13 cellular contexts compared by ENCODE assay signal in genomic region chr1:233599542-233600073, GRCh38. TPM values are rescaled to one million over a fixed set of nuclear protein-coding genes. Genes with fewer than 3 reads are reported as not detected.
DNase-seq lines count a peak whose midpoint lies in the region; ATAC-seq and TF ChIP-seq lines count a peak whose summit lies in the region.
"Had no signal": no experiment of that assay in that cellular context is flagged by ENCODE, and none has a peak within 500 bp of the region (broad histone marks: within the 10 kb centered on the region; RNA-seq: fewer than 3 reads in every experiment).

No MANE protein-coding gene starts in this region.

- in situ Hi-C loops in transverse colon (cut with MboI; ENCODE audit: low pct_ligation_motif_present in 1 of 4, low pct_unique_long_range_greater_than_20kb in 1 of 4, low sequenced_read_pairs in 3 of 4): no loop called here

- no peaks in the 10 kb centered on the region for H3K9me2 ChIP-seq in Loucy (replicated peaks; ENCODE audit: low read depth, low read length)

- no peak for TF ChIP-seq EP300 in transverse colon (IDR thresholded peaks at IDR 0.05; ENCODE audit: low read depth)

- H3K9ac ChIP-seq in Loucy (ENCODE audit: low read depth, low read length, poor library complexity, severe bottlenecking): peak overlapping the region; percentile 10

- H3K36me3 ChIP-seq in Loucy (ENCODE audit: insufficient read depth, low read length): no peaks in the 10 kb centered on the region
- no peaks in the 10 kb centered on the region for H3K36me3 ChIP-seq in transverse colon

- H2AFZ ChIP-seq in Loucy (ENCODE audit: low read length): peak overlapping the region; percentile 47

- H3K4me2 ChIP-seq in Loucy (ENCODE audit: low read depth, low read length, poor library complexity, severe bottlenecking): peak overlapping the region; percentile 53

- H3K4me3 ChIP-seq in Loucy (ENCODE audit: low read length, poor library complexity, severe bottlenecking): peak overlapping the region; percentile 52
- H3K4me3 ChIP-seq in transverse colon: no peak overlapping the region
- H3K4me3 ChIP-seq: coronary artery had no signal

- peaks cover 21% of the 10 kb centered on the region for H3K4me1 ChIP-seq in Loucy (ENCODE audit: insufficient read depth, low read length, poor library complexity, severe bottlenecking)
- no peaks in the 10 kb centered on the region for H3K4me1 ChIP-seq in transverse colon

- H3K79me2 ChIP-seq in Loucy (ENCODE audit: insufficient read depth, low read length): no peaks in the 10 kb centered on the region

- H3K27me3 ChIP-seq in Loucy (ENCODE audit: insufficient read depth, low read length, poor library complexity, severe bottlenecking) (no peaks in the 10 kb centered on the region), transverse colon (no peaks in the 10 kb centered on the region)

- ATAC-seq in GM19395 (IDR thresholded peaks at IDR 0.05; ENCODE audit: unreplicated experiment): peak; percentile 49
- ATAC-seq in HG02938 (IDR thresholded peaks at IDR 0.05; ENCODE audit: unreplicated experiment): peak; percentile 43
- ATAC-seq in HG02981 (IDR thresholded peaks at IDR 0.05; ENCODE audit: unreplicated experiment): no peak
- ATAC-seq: activated CD8-positive, alpha-beta T cell treated with anti-CD3 and anti-CD28 coated beads, Interleukin-2, amount 10 ng/mL, durations not matched to agents 7 days and 5 days had no signal

- H3K27ac ChIP-seq in transverse colon: no peak overlapping the region
- H3K27ac ChIP-seq: coronary artery had no signal

- WGBS in transverse colon (ENCODE audit: low coverage in 1 of 2), 2 donors: 59 to 100% methylated on average over 1 to 5 of the region's 5 CpGs

- no peaks in the 10 kb centered on the region for H3K9me3 ChIP-seq in Loucy (ENCODE audit: insufficient read depth, low read depth, low read length)
- peaks cover 0 to 4% of the 10 kb centered on the region in 2 donors for H3K9me3 ChIP-seq in transverse colon

- no peak for DNase-seq in activated CD4-positive, alpha-beta T cell treated with anti-CD3 and anti-CD28 coated beads for 4 hours
- DNase-seq in activated naive CD4-positive, alpha-beta T cell (lab: John Stamatoyannopoulos, UW): no peak
- no peak for DNase-seq in transverse colon
- DNase-seq: activated CD8-positive, alpha-beta T cell treated with anti-CD3 and anti-CD28 coated beads, Interleukin-2, amount 10 ng/mL, durations not matched to agents 7 days and 5 days; GDM1; islet precursor cell; NCI-H1930 had no signal

- TF ChIP-seq CTCF in Loucy (conservative IDR thresholded peaks at IDR 0.05; ENCODE audit: low read length): no peak
- TF ChIP-seq CTCF in transverse colon (IDR thresholded peaks at IDR 0.05): no peak

- H3F3A ChIP-seq in Loucy (ENCODE audit: low read depth): no peaks in the 10 kb centered on the region

- H4K20me1 ChIP-seq in Loucy (ENCODE audit: insufficient read depth, low read length, poor library complexity, severe bottlenecking): no peaks in the 10 kb centered on the region

- TF ChIP-seq POLR2A in GM15510 (IDR thresholded peaks at IDR 0.05; ENCODE audit: borderline replicate concordance, extremely low read depth, insufficient read length) (peak; percentile 23), transverse colon (IDR thresholded peaks at IDR 0.05) (no peak)

- intact Hi-C loops in transverse colon (cut with DNase I; ENCODE audit: low total_unique reads): no loop called here

RNA-seq across cellular contexts. Expression of gene KCNK1, which starts 14.3 kb away (rescaled TPM):
- total RNA-seq in transverse colon: 10 to 100 TPM in 3 of 4 donors, 1 to 10 TPM in 1; 1.2 to 25.7 (median 21.7) TPM
